17 cellular contexts compared by ENCODE assay signal in the genomic region with DNA sequence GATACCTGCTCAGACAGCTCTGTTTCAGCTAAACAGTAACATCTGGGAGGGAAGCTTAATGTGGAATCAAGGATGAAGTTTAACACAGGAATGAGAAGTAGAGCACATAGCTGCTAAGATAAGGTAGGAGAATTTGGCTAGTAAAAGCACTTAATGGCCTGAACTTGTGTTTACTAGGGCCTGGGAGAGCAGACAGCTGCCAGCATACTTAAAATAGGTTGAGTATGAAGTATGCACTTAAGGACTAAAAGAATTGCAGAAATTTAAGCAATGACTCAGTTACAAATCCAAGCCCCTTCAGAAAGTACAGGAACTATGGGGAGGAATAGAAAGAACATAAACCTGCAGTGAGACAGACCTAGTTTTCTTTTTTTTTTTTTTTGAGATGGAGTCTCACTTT. TPM values are rescaled to one million over a fixed set of nuclear protein-coding genes. Genes with fewer than 3 reads are reported as not detected.
DNase-seq lines count a peak whose midpoint lies in the region; ATAC-seq, FAIRE-seq and TF ChIP-seq lines count a peak whose summit lies in the region.
"Had no signal": no experiment of that assay in that cellular context is flagged by ENCODE, and none has a peak within 500 bp of the region (broad histone marks: within the 10 kb centered on the region; RNA-seq: fewer than 3 reads in every experiment).

No MANE protein-coding gene starts in this region.

- no TSS peak for BruUV-seq in Caco-2 (replicated peaks; lab: Mats Ljungman, UMichigan)

- TF ChIP-seq CTCF in Caco-2 (IDR thresholded peaks at IDR 0.05; ENCODE audit: insufficient read depth in 1 of 2, low read depth in 1 of 2, low read length in 1 of 2, severe bottlenecking in 1 of 2, unreplicated experiment in 1 of 2) (no peak), pancreas (IDR thresholded peaks at IDR 0.05) (no peak)

- peaks cover 30% of the 10 kb centered on the region for H3K4me1 Mint-ChIP-seq in Caco-2 (ENCODE audit: low read depth, unreplicated experiment)

- H3K36me3 ChIP-seq in Caco-2 (ENCODE audit: control insufficient read depth, insufficient read depth, low read length) (peaks cover 1% of the 10 kb centered on the region; the same call in 1 of the 2 replicates), SJCRH30 (peaks cover 8% of the 10 kb centered on the region), pancreas (no peaks in the 10 kb centered on the region)

- DNase-seq in Caco-2, result no peak
- DNase-seq in SJCRH30, result peak; percentile 12 to 15
- peak; percentile 68 for DNase-seq in fibroblast of peridontal ligament (ENCODE audit: extremely low read depth)
- DNase-seq in pancreas, result peak in 4 of 6 donors; percentile 41 to 77 (median 60)
- no peak for DNase-seq in D341Med (ENCODE audit: low spot score)
- DNase-seq in hippocampal formation (lab: John Stamatoyannopoulos, UW), result no peak
- DNase-seq in HEK293T (ENCODE audit: extremely low spot score), result no peak
- DNase-seq: aorta; CD4-positive, alpha-beta memory T cell; effector memory CD4-positive, alpha-beta T cell; gastrocnemius medialis; naive B cell had no signal

- H3K27me3 Mint-ChIP-seq in Caco-2 (ENCODE audit: insufficient read depth, unreplicated experiment), result no peaks in the 10 kb centered on the region
- H3K27me3 Mint-ChIP-seq: CD4-positive, alpha-beta memory T cell; naive B cell had no signal

- H3K36me3 Mint-ChIP-seq in Caco-2 (ENCODE audit: insufficient read depth, unreplicated experiment), result peaks cover 41% of the 10 kb centered on the region

- intact Hi-C loops in Caco-2 (cut with micrococcal nuclease; ENCODE audit: unreplicated experiment), result no loop called here
- intact Hi-C loops in pancreas (cut with DNase I), result loop anchor here in 1 of 3 donors (5.0 kb wide), 1 partner anchor 189 kb away; no protein-coding TSS in a partner anchor

- H3K9me3 ChIP-seq in Caco-2 (peaks cover 3% of the 10 kb centered on the region; the same call in 1 of the 2 replicates), SJCRH30 (replicated peaks) (no peaks in the 10 kb centered on the region), pancreas (no peaks in the 10 kb centered on the region)
- H3K9me3 ChIP-seq: gastrocnemius medialis had no signal

- H3K27me3 ChIP-seq in Caco-2 (replicated peaks; ENCODE audit: control insufficient read depth, insufficient read depth, low read length) (no peaks in the 10 kb centered on the region), SJCRH30 (no peaks in the 10 kb centered on the region), pancreas (no peaks in the 10 kb centered on the region)
- H3K27me3 ChIP-seq: gastrocnemius medialis, tibial nerve had no signal

- peak overlapping the region; percentile 36 for H3K4me3 Mint-ChIP-seq in Caco-2 (ENCODE audit: unreplicated experiment)
- H3K4me3 Mint-ChIP-seq: CD4-positive, alpha-beta memory T cell; naive B cell had no signal

- POLR2A ChIA-PET in Caco-2 (lab: Charles Lee), result no interaction called here
- POLR2A ChIA-PET in HEK293T (lab: Yijun Ruan, JAX), result no interaction called here

- H3K27ac ChIP-seq in SJCRH30, result peak overlapping the region; percentile 16
- peak overlapping the region in 2 of 4 donors; percentile 10 to 40 for H3K27ac ChIP-seq in pancreas
- H3K27ac ChIP-seq: gastrocnemius medialis, tibial nerve had no signal

- H3K9me3 Mint-ChIP-seq in Caco-2 (ENCODE audit: unreplicated experiment), result peaks cover 19% of the 10 kb centered on the region

- CTCF ChIA-PET in Caco-2 (lab: Charles Lee), result interaction anchor here (0.8 kb wide), 1 partner anchor 194 kb away, joined by 5 read pairs; no protein-coding TSS in a partner anchor
- CTCF ChIA-PET in HEK293T (lab: Yijun Ruan, JAX), result interaction anchor here (1.4 kb wide), 1 partner anchor 188 kb away, joined by 4 read pairs; no protein-coding TSS in a partner anchor

- FAIRE-seq in pancreas (lab: Jason Lieb, UNC), result no peak
- FAIRE-seq: GM18507, islet of Langerhans, TTC549 had no signal

- ATAC-seq in pancreas (peak; percentile 86 to 92 (median 88)), HG03457 (IDR thresholded peaks at IDR 0.05; ENCODE audit: unreplicated experiment) (no peak)
- ATAC-seq: gastrocnemius medialis had no signal

- peak overlapping the region; percentile 62 for H3K27ac Mint-ChIP-seq in Caco-2 (ENCODE audit: unreplicated experiment)
- H3K27ac Mint-ChIP-seq: CD4-positive, alpha-beta memory T cell had no signal

- H3K4me3 ChIP-seq in Caco-2 (ENCODE audit: low read depth, low read length) (no peak overlapping the region), SJCRH30 (no peak overlapping the region), pancreas (no peak overlapping the region)
- H3K4me3 ChIP-seq: gastrocnemius medialis, tibial nerve had no signal

- peaks cover 25% of the 10 kb centered on the region for H3K4me1 ChIP-seq in Caco-2
- H3K4me1 ChIP-seq in SJCRH30, result peaks cover 9% of the 10 kb centered on the region; the same call in 1 of the 2 replicates
- peaks cover 4 to 19% (median 10%) of the 10 kb centered on the region in 3 donors for H3K4me1 ChIP-seq in pancreas

TF ChIP-seq in HEK293T, 16 proteins besides CTCF, POLR2A, EP300 and RAD21:
- no peak for TF ChIP-seq HDGF (IDR thresholded peaks at IDR 0.05; ENCODE audit: borderline replicate concordance)
- no peak for TF ChIP-seq ARNT (IDR thresholded peaks at IDR 0.05)
- TF ChIP-seq TARDBP (IDR thresholded peaks at IDR 0.05), result no peak
- no peak for TF ChIP-seq ZNF384 (IDR thresholded peaks at IDR 0.05)
- no peak for TF ChIP-seq SP1 (IDR thresholded peaks at IDR 0.05)
- TF ChIP-seq, protein P1, sequence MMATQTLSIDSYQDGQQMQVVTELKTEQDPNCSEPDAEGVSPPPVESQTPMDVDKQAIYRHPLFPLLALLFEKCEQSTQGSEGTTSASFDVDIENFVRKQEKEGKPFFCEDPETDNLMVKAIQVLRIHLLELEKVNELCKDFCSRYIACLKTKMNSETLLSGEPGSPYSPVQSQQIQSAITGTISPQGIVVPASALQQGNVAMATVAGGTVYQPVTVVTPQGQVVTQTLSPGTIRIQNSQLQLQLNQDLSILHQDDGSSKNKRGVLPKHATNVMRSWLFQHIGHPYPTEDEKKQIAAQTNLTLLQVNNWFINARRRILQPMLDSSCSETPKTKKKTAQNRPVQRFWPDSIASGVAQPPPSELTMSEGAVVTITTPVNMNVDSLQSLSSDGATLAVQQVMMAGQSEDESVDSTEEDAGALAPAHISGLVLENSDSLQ (IDR thresholded peaks at IDR 0.05), result no peak
- no peak for TF ChIP-seq NFRKB (IDR thresholded peaks at IDR 0.05)
- TF ChIP-seq LEF1 (IDR thresholded peaks at IDR 0.05; ENCODE audit: borderline replicate concordance), result no peak
- TF ChIP-seq FOXK2 (IDR thresholded peaks at IDR 0.05), result no peak
- no peak for TF ChIP-seq SUZ12 (IDR thresholded peaks at IDR 0.05)
- TF ChIP-seq ELF4 (IDR thresholded peaks at IDR 0.05), result no peak
- TF ChIP-seq CTBP1 (IDR thresholded peaks at IDR 0.05; ENCODE audit: borderline replicate concordance), result no peak
- TF ChIP-seq L3MBTL2 (conservative IDR thresholded peaks at IDR 0.05), result no peak
- no peak for TF ChIP-seq BHLHE40 (IDR thresholded peaks at IDR 0.05; ENCODE audit: borderline replicate concordance)
- TF ChIP-seq FOXM1 (IDR thresholded peaks at IDR 0.05; ENCODE audit: borderline replicate concordance), result no peak
- no peak for TF ChIP-seq FOXA1 (IDR thresholded peaks at IDR 0.05)

RNA-seq across cellular contexts. Expression of gene BACH1, which starts 53.0 kb away (rescaled TPM):
- total RNA-seq in Caco-2 (2022) (54.0 and 65.2 TPM in 2 replicates), pancreas (10 to 100 TPM; 29.3 to 66.2 (median 34.3) TPM)
- 62.3 and 91.1 TPM in 2 replicates for total RNA-seq in SJCRH30 (2014; rRNA removed; shearing (Covaris generic))
- polyA plus RNA-seq in pancreas, result 1 to 10 TPM; 3.0 to 3.6 TPM

Comparison
In these comparisons a context has a peak if more than half of its experiments do, and no peak if none do; other contexts are left out.
1. DNase-seq: peak in SJCRH30 (2 of 2), fibroblast of peridontal ligament (single experiment) and pancreas (4 of 6); none in Caco-2 (0 of 2), D341Med (single experiment), hippocampal formation (0 of 2) and HEK293T (single experiment).